10 cellular contexts compared by ENCODE assay signal in genomic region chr1:89657886-89658285, GRCh38. TPM values are rescaled to one million over a fixed set of nuclear protein-coding genes. Genes with fewer than 3 reads are reported as not detected.
DNase-seq lines count a peak whose midpoint lies in the region; ATAC-seq, FAIRE-seq and TF ChIP-seq lines count a peak whose summit lies in the region.
"Had no signal": no experiment of that assay in that cellular context is flagged by ENCODE, and none has a peak within 500 bp of the region (broad histone marks: within the 10 kb centered on the region; RNA-seq: fewer than 3 reads in every experiment).

No MANE protein-coding gene starts in this region.

- peaks cover 24% of the 10 kb centered on the region for H3K4me1 ChIP-seq in Loucy (ENCODE audit: insufficient read depth, low read length, poor library complexity, severe bottlenecking)
- no peaks in the 10 kb centered on the region for H3K4me1 ChIP-seq in HepG2 (ENCODE audit: insufficient read depth, low read length)
- H3K4me1 ChIP-seq in thyroid gland = no peaks in the 10 kb centered on the region

- H4K20me1 ChIP-seq in Loucy (ENCODE audit: insufficient read depth, low read length, poor library complexity, severe bottlenecking) (peaks cover 67% of the 10 kb centered on the region), HepG2 (ENCODE audit: insufficient read depth, low read length) (no peaks in the 10 kb centered on the region)

- peaks cover 4% of the 10 kb centered on the region; the same call in 1 of the 2 replicates for H3F3A ChIP-seq in Loucy (ENCODE audit: low read depth)

- no peak overlapping the region for H2AFZ ChIP-seq in Loucy (ENCODE audit: low read length)
- H2AFZ ChIP-seq in HepG2 (ENCODE audit: low read length) = no peak overlapping the region

- BruUV-seq in HepG2 (replicated peaks; lab: Mats Ljungman, UMichigan) = no TSS peak

- H3K9me3 ChIP-seq in Loucy (ENCODE audit: insufficient read depth, low read depth, low read length) = no peaks in the 10 kb centered on the region
- no peaks in the 10 kb centered on the region for H3K9me3 ChIP-seq in HepG2 (ENCODE audit: low read length)
- H3K9me3 ChIP-seq in thyroid gland = no peaks in the 10 kb centered on the region
- H3K9me3 ChIP-seq: esophagus muscularis mucosa had no signal

- FAIRE-seq in HepG2 (lab: Jason Lieb, UNC) = no peak

- H3K79me2 ChIP-seq in Loucy (ENCODE audit: insufficient read depth, low read length) (peaks cover 76% of the 10 kb centered on the region), HepG2 (ENCODE audit: insufficient read depth, low read length) (no peaks in the 10 kb centered on the region)

- H3K36me3 ChIP-seq in Loucy (ENCODE audit: insufficient read depth, low read length) (no peaks in the 10 kb centered on the region), HepG2 (replicated peaks in 1 of 2; ENCODE audit: control insufficient read depth in 1 of 2, insufficient read depth in 2 of 2, low read length in 2 of 2) (no peaks in the 10 kb centered on the region), thyroid gland (no peaks in the 10 kb centered on the region)
- H3K36me3 ChIP-seq: esophagus muscularis mucosa had no signal

- no peak for DNase-seq in memory B cell (ENCODE audit: low spot score in 2 of 2)
- no peak for DNase-seq in HepG2 (ENCODE audit: low spot score)
- DNase-seq in thyroid gland = no peak
- DNase-seq in endothelial cell (ENCODE audit: low spot score) = no peak
- DNase-seq in NCI-H2029 (lab: John Stamatoyannopoulos, UW) = no peak

- H3K4me3 ChIP-seq in Loucy (ENCODE audit: low read length, poor library complexity, severe bottlenecking) (peak overlapping the region; percentile 16), HepG2 (replicated peaks in 1 of 3; ENCODE audit: insufficient read depth in 1 of 3, low read depth in 2 of 3, low read length in 3 of 3) (no peak overlapping the region), thyroid gland (replicated peaks in 1 of 3) (no peak overlapping the region)
- H3K4me3 ChIP-seq: esophagus muscularis mucosa had no signal

- H3K36me3 Mint-ChIP-seq in memory B cell (peaks cover 12% of the 10 kb centered on the region), endothelial cell (ENCODE audit: low read depth, unreplicated experiment) (peaks cover 16% of the 10 kb centered on the region)

- H3K9ac ChIP-seq in Loucy (ENCODE audit: low read depth, low read length, poor library complexity, severe bottlenecking) (no peak overlapping the region), HepG2 (ENCODE audit: insufficient read depth, low read depth, low read length) (no peak overlapping the region)

- POLR2A ChIA-PET in HepG2 (lab: Yijun Ruan, JAX) = no interaction called here

- peak overlapping the region; percentile 81 for H3K27ac Mint-ChIP-seq in memory B cell
- no peak overlapping the region for H3K27ac Mint-ChIP-seq in endothelial cell (ENCODE audit: unreplicated experiment)

- 34% methylated on average over 3 of the region's 3 CpGs for WGBS in HepG2 (ENCODE audit: low lambda C conversion rate)
- 63 to 68% methylated on average over 3 of the region's 3 CpGs for WGBS in thyroid gland, 2 donors

- peak; percentile 51 for ATAC-seq in GM18508 (IDR thresholded peaks at IDR 0.05; ENCODE audit: insufficient read depth, unreplicated experiment)
- peak; percentile 79 for ATAC-seq in GM21529 (IDR thresholded peaks at IDR 0.05; ENCODE audit: unreplicated experiment)
- peak; percentile 72 for ATAC-seq in memory B cell (ENCODE audit: low read depth)
- ATAC-seq in HepG2 = no peak
- ATAC-seq: Panc1 had no signal

- H3K4me2 ChIP-seq in Loucy (ENCODE audit: low read depth, low read length, poor library complexity, severe bottlenecking) = peak overlapping the region; percentile 52
- no peak overlapping the region for H3K4me2 ChIP-seq in HepG2 (ENCODE audit: low read depth, low read length)

- TF ChIP-seq POLR2A in HepG2 (IDR thresholded peaks at IDR 0.05; ENCODE audit: insufficient read depth in 1 of 2, low read depth in 2 of 2, low read length in 2 of 2) (no peak), thyroid gland (IDR thresholded peaks at IDR 0.05) (no peak)

- no peaks in the 10 kb centered on the region for H3K9me2 ChIP-seq in Loucy (replicated peaks; ENCODE audit: low read depth, low read length)

- H3K9me3 Mint-ChIP-seq in memory B cell = peaks cover 2% of the 10 kb centered on the region
- peaks cover 3% of the 10 kb centered on the region for H3K9me3 Mint-ChIP-seq in endothelial cell (ENCODE audit: unreplicated experiment)

- H3K27me3 ChIP-seq in Loucy (ENCODE audit: insufficient read depth, low read length, poor library complexity, severe bottlenecking) = no peaks in the 10 kb centered on the region
- no peaks in the 10 kb centered on the region for H3K27me3 ChIP-seq in HepG2 (ENCODE audit: control insufficient read depth in 1 of 2, insufficient read depth in 2 of 2, low read length in 2 of 2)
- H3K27me3 ChIP-seq in thyroid gland = no peaks in the 10 kb centered on the region
- H3K27me3 ChIP-seq: esophagus muscularis mucosa had no signal

- in situ Hi-C loops in HepG2 (cut with HindIII; ENCODE audit: extremely low pct_ligation_motif_present, low pct_unique_long_range_greater_than_20kb) = no loop called here

- no peak for TF ChIP-seq RAD21 in HepG2 (CRISPR knock-in tag; IDR thresholded peaks at IDR 0.05)

- TF ChIP-seq CTCF in Loucy (conservative IDR thresholded peaks at IDR 0.05; ENCODE audit: low read length) (no peak), HepG2 (CRISPR knock-in tag; IDR thresholded peaks at IDR 0.05) (no peak), thyroid gland (IDR thresholded peaks at IDR 0.05) (no peak), endothelial cell (IDR thresholded peaks at IDR 0.05; ENCODE audit: unreplicated experiment) (no peak)

- CTCF ChIA-PET in HepG2 (lab: Yijun Ruan, JAX; ENCODE audit: low intra/inter-chr PET ratio, low total read pairs) = no interaction called here

- H3K4me3 Mint-ChIP-seq in memory B cell (no peak overlapping the region), endothelial cell (ENCODE audit: unreplicated experiment) (no peak overlapping the region)

- intact Hi-C loops in HepG2 (cut with micrococcal nuclease; ENCODE audit: unreplicated experiment) = no loop called here
- intact Hi-C loops in thyroid gland (cut with DNase I) = no loop called here

- no peak for TF ChIP-seq EP300 in HepG2 (IDR thresholded peaks at IDR 0.05; ENCODE audit: low read depth in 2 of 2, low read length in 2 of 2)
- no peak for TF ChIP-seq EP300 in HepG2 (CRISPR knock-in tag; IDR thresholded peaks at IDR 0.05; ENCODE audit: borderline replicate concordance)

- H3K27ac ChIP-seq in HepG2 (ENCODE audit: extremely low read length, insufficient read depth, low read length) (no peak overlapping the region), thyroid gland (no peak overlapping the region)
- H3K27ac ChIP-seq: esophagus muscularis mucosa had no signal

- H3K27me3 Mint-ChIP-seq in memory B cell = no peaks in the 10 kb centered on the region
- no peaks in the 10 kb centered on the region for H3K27me3 Mint-ChIP-seq in endothelial cell (ENCODE audit: unreplicated experiment)

- H3K4me1 Mint-ChIP-seq in memory B cell (peaks cover 40% of the 10 kb centered on the region), endothelial cell (ENCODE audit: unreplicated experiment) (no peaks in the 10 kb centered on the region)

TF ChIP-seq in HepG2, 621 proteins besides CTCF, POLR2A, EP300 and RAD21:
- TF ChIP-seq ZNF782 (CRISPR knock-in tag; IDR thresholded peaks at IDR 0.05; ENCODE audit: borderline replicate concordance) = no peak
- TF ChIP-seq ZNF878 (CRISPR knock-in tag; IDR thresholded peaks at IDR 0.05) = no peak
- no peak for TF ChIP-seq EZH2 (conservative IDR thresholded peaks at IDR 0.05; ENCODE audit: low read depth, low read length)
- TF ChIP-seq FOXA3 (CRISPR knock-in tag; IDR thresholded peaks at IDR 0.05) = no peak
- no peak for TF ChIP-seq ZC3H13 (CRISPR knock-in tag; IDR thresholded peaks at IDR 0.05)
- no peak for TF ChIP-seq MEIS1 (CRISPR knock-in tag; IDR thresholded peaks at IDR 0.05; ENCODE audit: borderline replicate concordance)
- no peak for TF ChIP-seq DMAP1 (CRISPR knock-in tag; IDR thresholded peaks at IDR 0.05)
- TF ChIP-seq ZNF629 (CRISPR knock-in tag; conservative IDR thresholded peaks at IDR 0.05) = no peak
- no peak for TF ChIP-seq MAFG (CRISPR knock-in tag; IDR thresholded peaks at IDR 0.05)
- no peak for TF ChIP-seq KDM3A (CRISPR knock-in tag; IDR thresholded peaks at IDR 0.05; ENCODE audit: low read depth)
- TF ChIP-seq NCOR1 (IDR thresholded peaks at IDR 0.05; ENCODE audit: borderline replicate concordance, low read length) = no peak

RNA-seq across cellular contexts. Expression of gene LRRC8C, which starts 25.0 kb away (rescaled TPM):
- 0.22 TPM in 2 replicates for total RNA-seq in HepG2 (2016; rRNA removed; fragmentation: Illumina TruSeq; extraction: Trizol)
- total RNA-seq in HepG2 (2016; cell fraction: cytosol; rRNA removed; fragmentation: Illumina TruSeq; extraction: Trizol; ENCODE audit: low read depth) = under 0.01 and 0.10 TPM in 2 replicates
- total RNA-seq in HepG2 (2016; cell fraction: insoluble cytoplasmic fraction; rRNA removed; fragmentation: Illumina TruSeq; extraction: Trizol) = 0.22 and 0.24 TPM in 2 replicates
- total RNA-seq in HepG2 (2016; cell fraction: membrane; rRNA removed; fragmentation: Illumina TruSeq; extraction: Trizol) = 0.12 and 0.14 TPM in 2 replicates
- 0.25 and 0.47 TPM in 2 replicates for total RNA-seq in HepG2 (2016; cell fraction: nucleus; rRNA removed; fragmentation: Illumina TruSeq; extraction: Trizol)
- 0.25 and 0.32 TPM in 2 replicates for polyA plus RNA-seq in HepG2 (2011; rRNA removed)
- 0.13 and 0.22 TPM in 2 replicates for polyA plus RNA-seq in HepG2 (2011; cell fraction: cytosol; rRNA removed)
- polyA plus RNA-seq in HepG2 (2011; cell fraction: nucleus; rRNA removed) = 0.21 and 0.26 TPM in 2 replicates
- polyA plus RNA-seq in HepG2 (2012) = 0.19 and 0.28 TPM in 2 replicates
- 0.01 and 0.02 TPM in 2 replicates for polyA plus RNA-seq in HepG2 (2016; cell fraction: cytosol; fragmentation: Illumina TruSeq; extraction: Trizol; ENCODE audit: low read depth)
- 0.21 and 0.28 TPM in 2 replicates for polyA plus RNA-seq in HepG2 (2016; cell fraction: insoluble cytoplasmic fraction; fragmentation: Illumina TruSeq; extraction: Trizol; ENCODE audit: low read depth)
- 0.03 TPM in 2 replicates for polyA plus RNA-seq in HepG2 (2016; cell fraction: membrane; fragmentation: Illumina TruSeq; extraction: Trizol; ENCODE audit: low read depth)
- polyA plus RNA-seq in HepG2 (2016; cell fraction: nucleus; fragmentation: Illumina TruSeq; extraction: Trizol; ENCODE audit: insufficient read depth, low read depth) = 0.31 and 0.49 TPM in 2 replicates
- 0.36 and 3.1 TPM in 2 replicates for polyA minus RNA-seq in HepG2 (2011; rRNA and poly(A)+ RNA removed; ENCODE audit: low replicate concordance)
- 0.10 and 0.18 TPM in 2 replicates for polyA minus RNA-seq in HepG2 (2011; cell fraction: cytosol; rRNA and poly(A)+ RNA removed)
- 0.64 and 0.99 TPM in 2 replicates for polyA minus RNA-seq in HepG2 (2011; cell fraction: nucleus; rRNA and poly(A)+ RNA removed)
- total RNA-seq in thyroid gland = 10 to 100 TPM in 2 of 4 donors, 1 to 10 TPM in 2; 4.4 to 11.0 (median 8.2) TPM
- 20.1 TPM for total RNA-seq in endothelial cell (ENCODE audit: unreplicated experiment)
